In genomic region chr5:79702606-79703380, GRCh38 we compare ENCODE assay signal across 8 cellular contexts. TPM values are rescaled to one million over a fixed set of nuclear protein-coding genes. Genes with fewer than 3 reads are reported as not detected.
DNase-seq lines count a peak whose midpoint lies in the region; ATAC-seq and TF ChIP-seq lines count a peak whose summit lies in the region.

No MANE protein-coding gene starts in this region.

- peak; percentile 4 for DNase-seq in ACHN
- no peak for DNase-seq in GM13977 (ENCODE audit: low spot score)
- peak; percentile 52 for DNase-seq in SK-MEL-5 (ENCODE audit: low read depth, low spot score)
- DNase-seq in chondrocyte (ENCODE audit: low spot score) = no peak
- DNase-seq in psoas muscle = peak; percentile 29 to 55
- no peak for DNase-seq in superior temporal gyrus (ENCODE audit: extremely low spot score)
- DNase-seq in uterus = no peak

- H3K27ac ChIP-seq in psoas muscle = peak overlapping the region; percentile 99
- H3K27ac ChIP-seq in uterus = no peak overlapping the region

- no peak overlapping the region for H3K27ac Mint-ChIP-seq in chondrocyte (ENCODE audit: unreplicated experiment)

- peak; percentile 33 to 78 (median 72) for ATAC-seq in psoas muscle
- ATAC-seq in GM18909 (IDR thresholded peaks at IDR 0.05; ENCODE audit: poor library complexity, unreplicated experiment) = no peak

- H3K36me3 ChIP-seq in psoas muscle (ENCODE audit: insufficient read depth in 1 of 2, low read depth in 1 of 2) = no peaks in the 10 kb centered on the region
- H3K36me3 ChIP-seq in uterus = no peaks in the 10 kb centered on the region

- WGBS in psoas muscle, 3 donors = 17 to 34% (median 31%) methylated on average over 3 of the region's 3 CpGs

- peaks cover 3% of the 10 kb centered on the region for H3K36me3 Mint-ChIP-seq in chondrocyte (ENCODE audit: low read depth)

- H3K27me3 Mint-ChIP-seq in chondrocyte (ENCODE audit: low read depth) = no peaks in the 10 kb centered on the region

- TF ChIP-seq CTCF in GM13977 (IDR thresholded peaks at IDR 0.05; ENCODE audit: extremely low read depth, insufficient read depth, missing control alignments) (peak; percentile 53), chondrocyte (IDR thresholded peaks at IDR 0.05) (peak; percentile 76), psoas muscle (IDR thresholded peaks at IDR 0.05) (peak; percentile 52), uterus (IDR thresholded peaks at IDR 0.05) (peak in 2 of 4 experiments; percentile 16 to 30)

- no peak for TF ChIP-seq POLR2A in uterus (IDR thresholded peaks at IDR 0.05)

- intact Hi-C loops in psoas muscle (cut with DNase I) (no loop called here), uterus (cut with DNase I; ENCODE audit: low total_unique reads) (no loop called here)

- H3K9me3 Mint-ChIP-seq in chondrocyte (ENCODE audit: low read depth) = peaks cover 16% of the 10 kb centered on the region

- H3K9me3 ChIP-seq in psoas muscle (no peaks in the 10 kb centered on the region), uterus (no peaks in the 10 kb centered on the region)

- H3K27me3 ChIP-seq in psoas muscle (ENCODE audit: insufficient read depth in 3 of 3, low read length in 2 of 3) (no peaks in the 10 kb centered on the region), uterus (no peaks in the 10 kb centered on the region)

- H3K4me1 Mint-ChIP-seq in chondrocyte (ENCODE audit: low read depth) = peaks cover 4% of the 10 kb centered on the region

- H3K4me1 ChIP-seq in psoas muscle (peaks cover 71% of the 10 kb centered on the region), uterus (no peaks in the 10 kb centered on the region)

- H3K4me3 Mint-ChIP-seq in chondrocyte (ENCODE audit: unreplicated experiment) = no peak overlapping the region

- in situ Hi-C loops in ACHN (cut with HindIII; ENCODE audit: low pct_ligation_motif_present, low pct_unique_long_range_greater_than_20kb, low sequenced_read_pairs) (no loop called here), GM13977 (cut with MboI; ENCODE audit: low pct_unique_long_range_greater_than_20kb, low sequenced_read_pairs, unreplicated experiment) (no loop called here), SK-MEL-5 (cut with HindIII; ENCODE audit: low pct_unique_long_range_greater_than_20kb, low sequenced_read_pairs) (no loop called here)

- H3K4me3 ChIP-seq in psoas muscle (no peak overlapping the region), uterus (no peak overlapping the region)

RNA-seq across cellular contexts. Expression of gene CMYA5, which starts 13.2 kb away (rescaled TPM):
- 0.05 and 0.11 TPM in 2 replicates for total RNA-seq in SK-MEL-5 (2014; rRNA removed; shearing (Covaris generic))
- 0.08 TPM in 1 of 2 replicates, not detected in the other for polyA plus RNA-seq in SK-MEL-5 (2015; cell fraction: cytosol; rRNA removed)
- polyA plus RNA-seq in SK-MEL-5 (2015; cell fraction: nucleus; rRNA removed) = 1.3 and 1.6 TPM in 2 replicates
- 0.36 to 0.60 TPM (median 0.58 TPM) in 3 replicates for total RNA-seq in chondrocyte
- total RNA-seq in psoas muscle = 1,000 to 10,000 TPM; 1,174 to 1,472 (median 1,378) TPM
- polyA plus RNA-seq in psoas muscle = 1,000 to 10,000 TPM in 1 of 3 donors, 100 to 1,000 TPM in 2; 290 to 1,216 (median 790) TPM
- total RNA-seq in uterus = 10 to 100 TPM; 15.8 to 49.4 (median 27.0) TPM

Comparison
In these comparisons a context has a peak if more than half of its experiments do, and no peak if none do; other contexts are left out.
1. DNase-seq: peak in ACHN (single experiment), SK-MEL-5 (single experiment) and psoas muscle (2 of 2); none in GM13977 (single experiment), chondrocyte (single experiment), superior temporal gyrus (single experiment) and uterus (0 of 2).
2. RNA of gene CMYA5, which starts 13.2 kb away (total RNA-seq): 1,174 to 1,472 TPM in psoas muscle; 15.8 to 49.4 TPM in uterus, 0.36 to 0.60 TPM in chondrocyte and 0.05 to 0.11 TPM in SK-MEL-5; every median in the first group is over 10 times any median in the second.